ENCODE assay signal across 23 cellular contexts in the genomic region with DNA sequence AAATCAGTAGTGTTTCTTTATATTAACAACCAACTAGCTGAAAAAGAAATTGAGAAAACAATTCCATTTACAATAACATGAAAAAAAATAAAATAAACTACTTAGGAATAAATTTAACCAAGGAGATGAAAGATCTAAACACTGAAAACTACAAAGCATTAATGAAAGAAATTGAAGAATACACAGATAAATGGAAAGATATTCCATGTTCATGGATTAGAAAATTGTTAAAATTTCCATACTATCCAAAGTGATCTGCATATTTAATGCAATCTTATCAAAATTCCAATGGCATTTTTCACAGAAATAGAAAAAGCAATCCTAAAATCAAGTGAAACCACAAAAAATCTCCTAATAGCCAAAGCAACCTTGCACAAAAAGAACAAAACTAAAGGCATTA.
DNase-seq lines count a peak whose midpoint lies in the region; ATAC-seq, FAIRE-seq and TF ChIP-seq lines count a peak whose summit lies in the region.
"Had no signal": no experiment of that assay in that cellular context is flagged by ENCODE, and none has a peak within 500 bp of the region (broad histone marks: within the 10 kb centered on the region; RNA-seq: fewer than 3 reads in every experiment).

No MANE protein-coding gene starts in this region.

- H3K36me3 ChIP-seq in HEK293 (ENCODE audit: control insufficient read depth in 2 of 2, insufficient read depth in 1 of 2, low read length in 2 of 2) = no peaks in the 10 kb centered on the region
- H3K36me3 ChIP-seq in kidney (ENCODE audit: control insufficient read depth in 1 of 2, insufficient read depth in 2 of 2, low read length in 2 of 2) = no peaks in the 10 kb centered on the region
- H3K36me3 ChIP-seq in Karpas-422 (ENCODE audit: insufficient read depth, low read length) = no peaks in the 10 kb centered on the region
- H3K36me3 ChIP-seq: BLaER1 had no signal

- CTCF ChIA-PET in HEK293 (lab: Yijun Ruan, JAX) = no interaction called here

- no peak overlapping the region for H3K4me3 ChIP-seq in HEK293 (ENCODE audit: low read depth, low read length)
- no peak overlapping the region for H3K4me3 ChIP-seq in kidney (ENCODE audit: low read length in 2 of 2)
- no peak overlapping the region for H3K4me3 ChIP-seq in Karpas-422 (ENCODE audit: low read length)
- H3K4me3 ChIP-seq: BLaER1, GM12878, GM23338 had no signal

- H3K27me3 ChIP-seq in Karpas-422 (ENCODE audit: low read length) = no peaks in the 10 kb centered on the region
- H3K27me3 ChIP-seq: BLaER1 had no signal

- H3K4me1 Mint-ChIP-seq in activated CD4-positive, alpha-beta T cell treated with anti-CD3 and anti-CD28 coated beads, Interleukin-2, amount 10 ng/mL, durations not matched to agents 24 days and 14 days = no peaks in the 10 kb centered on the region
- H3K4me1 Mint-ChIP-seq: B cell; CD4-positive, CD25-positive, alpha-beta regulatory T cell; GM23338 had no signal

- no peaks in the 10 kb centered on the region for H3K27me3 Mint-ChIP-seq in activated CD4-positive, alpha-beta T cell treated with anti-CD3 and anti-CD28 coated beads, Interleukin-2, amount 10 ng/mL, durations not matched to agents 24 days and 14 days
- H3K27me3 Mint-ChIP-seq: CD4-positive, CD25-positive, alpha-beta regulatory T cell had no signal

- no peak overlapping the region for H2AFZ ChIP-seq in Karpas-422 (ENCODE audit: low read length)
- H2AFZ ChIP-seq: GM23338 had no signal

- no peaks in the 10 kb centered on the region for H3K9me3 Mint-ChIP-seq in activated CD4-positive, alpha-beta T cell treated with anti-CD3 and anti-CD28 coated beads, Interleukin-2, amount 10 ng/mL, durations not matched to agents 24 days and 14 days
- H3K9me3 Mint-ChIP-seq: GM23338, H9 had no signal

- no peak overlapping the region for H3K27ac Mint-ChIP-seq in activated CD4-positive, alpha-beta T cell treated with anti-CD3 and anti-CD28 coated beads, Interleukin-2, amount 10 ng/mL, durations not matched to agents 24 days and 14 days
- H3K27ac Mint-ChIP-seq: B cell; CD4-positive, CD25-positive, alpha-beta regulatory T cell; CD8-positive, alpha-beta T cell; GM23338; H9; HFFc6 had no signal

- H4K20me1 ChIP-seq in Karpas-422 (ENCODE audit: insufficient read depth, low read depth, low read length) = no peaks in the 10 kb centered on the region
- H4K20me1 ChIP-seq: BLaER1 had no signal

- H3K27ac ChIP-seq in HEK293 (ENCODE audit: extremely low read depth, low read depth, low read length) = no peak overlapping the region
- H3K27ac ChIP-seq in kidney (ENCODE audit: low read depth in 2 of 2, low read length in 2 of 2) = no peak overlapping the region
- no peak overlapping the region for H3K27ac ChIP-seq in Karpas-422 (ENCODE audit: low read length)
- H3K27ac ChIP-seq: BLaER1, C4-2B had no signal

- no peaks in the 10 kb centered on the region for H3K36me3 Mint-ChIP-seq in activated CD4-positive, alpha-beta T cell treated with anti-CD3 and anti-CD28 coated beads, Interleukin-2, amount 10 ng/mL, durations not matched to agents 24 days and 14 days (ENCODE audit: low read depth)
- H3K36me3 Mint-ChIP-seq: CD4-positive, CD25-positive, alpha-beta regulatory T cell; CD8-positive, alpha-beta T cell had no signal

- H3K79me2 ChIP-seq in Karpas-422 (ENCODE audit: low read length) = no peaks in the 10 kb centered on the region

- no peak for DNase-seq in kidney
- no peak for DNase-seq in Karpas-422
- DNase-seq in activated CD4-positive, alpha-beta T cell treated with anti-CD3 and anti-CD28 coated beads, Interleukin-2, amount 10 ng/mL, durations not matched to agents 24 days and 14 days = no peak
- DNase-seq in hypothalamus (lab: John Stamatoyannopoulos, UW) = no peak
- DNase-seq: Caco-2; CD4-positive, CD25-positive, alpha-beta regulatory T cell; CD8-positive, alpha-beta T cell; DMS 273 treated with DMSO at 0.1 percent for 48 hours; DMS79; EL; GDM1; H9; HFFc6 had no signal

- H3K9ac ChIP-seq in kidney (ENCODE audit: low read length in 2 of 2) (no peak overlapping the region), Karpas-422 (ENCODE audit: low read length) (no peak overlapping the region)
- H3K9ac ChIP-seq: BLaER1 had no signal

- intact Hi-C loops in kidney (cut with DNase I) = no loop called here
- intact Hi-C loops in activated CD4-positive, alpha-beta T cell treated with anti-CD3 and anti-CD28 coated beads, Interleukin-2, amount 10 ng/mL, durations not matched to agents 24 days and 14 days (cut with micrococcal nuclease) = no loop called here

- ATAC-seq in GM18868 (IDR thresholded peaks at IDR 0.05; ENCODE audit: unreplicated experiment) = no peak
- ATAC-seq: CD8-positive, alpha-beta T cell; GM23338; HCT116 had no signal

- H3K9me2 ChIP-seq in Karpas-422 (replicated peaks; ENCODE audit: insufficient read depth, low read length) = no peaks in the 10 kb centered on the region; the same call in 1 of the 2 replicates

- H3K4me3 Mint-ChIP-seq in activated CD4-positive, alpha-beta T cell treated with anti-CD3 and anti-CD28 coated beads, Interleukin-2, amount 10 ng/mL, durations not matched to agents 24 days and 14 days = no peak overlapping the region
- H3K4me3 Mint-ChIP-seq: B cell; CD4-positive, CD25-positive, alpha-beta regulatory T cell; CD8-positive, alpha-beta T cell; GM23338; H9; HFFc6 had no signal

- H3K4me1 ChIP-seq in HEK293 (ENCODE audit: control insufficient read depth, insufficient read depth, low read length) = peaks cover 20% of the 10 kb centered on the region
- H3K4me1 ChIP-seq in kidney (ENCODE audit: control insufficient read depth in 1 of 2, insufficient read depth in 1 of 2, low read depth in 1 of 2, low read length in 2 of 2) = no peaks in the 10 kb centered on the region
- H3K4me1 ChIP-seq in Karpas-422 (ENCODE audit: low read length) = no peaks in the 10 kb centered on the region
- H3K4me1 ChIP-seq: BLaER1, Caco-2 had no signal

- no peaks in the 10 kb centered on the region for H3K9me3 ChIP-seq in HEK293 (ENCODE audit: control insufficient read depth, insufficient read depth, low read depth, low read length)
- H3K9me3 ChIP-seq in kidney (ENCODE audit: control insufficient read depth in 1 of 2, low read length in 2 of 2) = no peaks in the 10 kb centered on the region
- no peaks in the 10 kb centered on the region; the same call in none of the 2 replicates for H3K9me3 ChIP-seq in Karpas-422 (ENCODE audit: low read length)
- H3K9me3 ChIP-seq: BLaER1, Caco-2 had no signal

- TF ChIP-seq CTCF in HEK293 (tag by site-specific recombination; IDR thresholded peaks at IDR 0.05) (no peak), kidney (IDR thresholded peaks at IDR 0.05; ENCODE audit: borderline replicate concordance, extremely low read depth, insufficient read depth) (no peak)

- no peak overlapping the region for H3K4me2 ChIP-seq in Karpas-422 (ENCODE audit: low read depth, low read length, poor library complexity, severe bottlenecking)
- H3K4me2 ChIP-seq: BLaER1, GM23338 had no signal

- POLR2A ChIA-PET in HEK293 (lab: Yijun Ruan, JAX) = no interaction called here

- FAIRE-seq in TTC549 (lab: Jason Lieb, UNC) (peak; percentile 7), kidney (lab: Jason Lieb, UNC) (peak; percentile 68)
- FAIRE-seq: D721Med, GM12878 had no signal

TF ChIP-seq in HEK293, 187 proteins besides CTCF, POLR2A, EP300 and RAD21:
- TF ChIP-seq ZNF626 (tag by site-specific recombination; IDR thresholded peaks at IDR 0.05) (no peak), ZNF248 (tag by site-specific recombination; IDR thresholded peaks at IDR 0.05) (peak; percentile 91)
